ENCODE assay signal across 24 cellular contexts in genomic region chr18:58753976-58754375, GRCh38.
DNase-seq lines count a peak whose midpoint lies in the region; TF ChIP-seq lines count a peak whose summit lies in the region.
"Had no signal": no experiment of that assay in that cellular context is flagged by ENCODE, and none has a peak within 500 bp of the region (broad histone marks: within the 10 kb centered on the region; RNA-seq: fewer than 3 reads in every experiment).

No MANE protein-coding gene starts in this region.

- peaks cover 7% of the 10 kb centered on the region for H3K27me3 Mint-ChIP-seq in neural progenitor cell (ENCODE audit: insufficient read depth, low read depth)
- H3K27me3 Mint-ChIP-seq: T-helper 17 cell had no signal

- H3K4me3 ChIP-seq in ectodermal cell (ENCODE audit: insufficient read depth, low read depth, low read length) = no peak overlapping the region
- no peak overlapping the region for H3K4me3 ChIP-seq in neural progenitor cell
- no peak overlapping the region for H3K4me3 ChIP-seq in thyroid gland (replicated peaks in 1 of 3)
- H3K4me3 ChIP-seq: GM12878, lower lobe of right lung, SJCRH30, uterus had no signal

- no peak for TF ChIP-seq CTCF in neural progenitor cell (IDR thresholded peaks at IDR 0.05)
- TF ChIP-seq CTCF in thyroid gland (IDR thresholded peaks at IDR 0.05) = no peak

- no peak overlapping the region for H3K4me3 Mint-ChIP-seq in neural progenitor cell
- H3K4me3 Mint-ChIP-seq: immature natural killer cell, T-helper 17 cell had no signal

- DNase-seq in DMS53 (lab: John Stamatoyannopoulos, UW) (peak; percentile 29), DMS53 treated with DMSO at 0.1 percent for 48 hours (lab: John Stamatoyannopoulos, UW; ENCODE audit: unreplicated experiment) (no peak), HK-2 (ENCODE audit: unreplicated experiment) (peak; percentile 13), neural progenitor cell (ENCODE audit: low spot score) (no peak), thyroid gland (no peak), NCI-H526 treated with DMSO at 0.1 percent for 48 hours (lab: John Stamatoyannopoulos, UW) (no peak), G401 (ENCODE audit: low spot score) (no peak)
- DNase-seq: activated CD4-positive, alpha-beta T cell treated with anti-CD3 and anti-CD28 coated beads, Interleukin-2, amount 50 U/mL, for 4 hours; activated effector memory CD4-positive, alpha-beta T cell treated with anti-CD3 and anti-CD28 coated beads, Interleukin-2, amount 50 U/mL, for 16 hours; cerebellar nuclear complex; effector memory CD4-positive, alpha-beta T cell; immature natural killer cell; NCI-H187; NCI-H748 treated with DMSO at 0.1 percent for 48 hours; retina; SJCRH30; T-helper 17 cell; uterus had no signal

- H3K4me2 ChIP-seq in neural progenitor cell = no peak overlapping the region

- H3K9me3 ChIP-seq in ectodermal cell (ENCODE audit: control insufficient read depth, low read length) (no peaks in the 10 kb centered on the region), neural progenitor cell (ENCODE audit: low read depth) (no peaks in the 10 kb centered on the region), thyroid gland (no peaks in the 10 kb centered on the region)
- H3K9me3 ChIP-seq: SJCRH30, uterus had no signal

- 95% methylated on average over 3 of the region's 3 CpGs for WGBS in ectodermal cell, 2 experiments
- 76 to 92% methylated on average over 3 of the region's 3 CpGs for WGBS in thyroid gland, 2 donors

- H3K27ac ChIP-seq in ectodermal cell (ENCODE audit: insufficient read depth, low read depth, low read length, poor library complexity, severe bottlenecking) = peak overlapping the region; percentile 40
- no peak overlapping the region for H3K27ac ChIP-seq in neural progenitor cell
- no peak overlapping the region for H3K27ac ChIP-seq in thyroid gland
- H3K27ac ChIP-seq: 22Rv1, lower lobe of right lung, neutrophil, SJCRH30, uterus, VCaP had no signal

- peak overlapping the region; percentile 77 for H3K27ac Mint-ChIP-seq in neural progenitor cell

- H3K36me3 ChIP-seq in ectodermal cell (ENCODE audit: control insufficient read depth, insufficient read depth, low read length) = peaks cover 11% of the 10 kb centered on the region
- peaks cover 2% of the 10 kb centered on the region for H3K36me3 ChIP-seq in neural progenitor cell
- H3K36me3 ChIP-seq in thyroid gland = peaks cover 7% of the 10 kb centered on the region in 2 donors
- H3K36me3 ChIP-seq: uterus had no signal

- no peaks in the 10 kb centered on the region for H3K79me2 ChIP-seq in neural progenitor cell (ENCODE audit: low read depth)

- H3F3A ChIP-seq in neural progenitor cell (ENCODE audit: low read depth) = peaks cover 6% of the 10 kb centered on the region

- no peaks in the 10 kb centered on the region for H4K20me1 ChIP-seq in neural progenitor cell (ENCODE audit: low read depth)

- no peak overlapping the region for H2AFZ ChIP-seq in neural progenitor cell (replicated peaks)

- peaks cover 24% of the 10 kb centered on the region for H3K36me3 Mint-ChIP-seq in neural progenitor cell

- TF ChIP-seq POLR2A in thyroid gland (IDR thresholded peaks at IDR 0.05) = no peak

- peaks cover 32% of the 10 kb centered on the region for H3K4me1 Mint-ChIP-seq in neural progenitor cell
- H3K4me1 Mint-ChIP-seq: immature natural killer cell had no signal

- H3K9me3 Mint-ChIP-seq in neural progenitor cell = peaks cover 7% of the 10 kb centered on the region

- H3K27me3 ChIP-seq in ectodermal cell (ENCODE audit: control insufficient read depth, insufficient read depth, low read length, poor library complexity, severe bottlenecking) (no peaks in the 10 kb centered on the region), neural progenitor cell (no peaks in the 10 kb centered on the region), thyroid gland (no peaks in the 10 kb centered on the region)
- H3K27me3 ChIP-seq: SJCRH30, uterus had no signal

- intact Hi-C loops in thyroid gland (cut with DNase I) = no loop called here

- in situ Hi-C loops in G401 (cut with HindIII; ENCODE audit: low sequenced_read_pairs) = no loop called here

- H3K9ac ChIP-seq in neural progenitor cell = no peak overlapping the region

- H3K4me1 ChIP-seq in ectodermal cell (ENCODE audit: control insufficient read depth, insufficient read depth, low read length) (peaks cover 12% of the 10 kb centered on the region), neural progenitor cell (peaks cover 13% of the 10 kb centered on the region), thyroid gland (no peaks in the 10 kb centered on the region)
- H3K4me1 ChIP-seq: lower lobe of right lung, SJCRH30, uterus had no signal

Comparison
In these comparisons a context has a peak if more than half of its experiments do, and no peak if none do; other contexts are left out.
1. DNase-seq: peak in DMS53 (single experiment) and HK-2 (single experiment); none in DMS53 treated with DMSO at 0.1 percent for 48 hours (single experiment), neural progenitor cell (single experiment), thyroid gland (0 of 2), NCI-H526 treated with DMSO at 0.1 percent for 48 hours (single experiment) and G401 (single experiment).